23 cellular contexts compared by ENCODE assay signal in genomic region chr17:68482576-68483001, GRCh38.
"Had no signal": no experiment of that assay in that cellular context is flagged by ENCODE, and none has a peak within 500 bp of the region (broad histone marks: within the 10 kb centered on the region; RNA-seq: fewer than 3 reads in every experiment).

No MANE protein-coding gene starts in this region.

- H3K9me3 ChIP-seq: lower lobe of right lung, suprapubic skin, tibial artery, upper lobe of right lung had no signal

- ATAC-seq: activated CD8-positive, alpha-beta T cell treated with anti-CD3 and anti-CD28 coated beads for 36 hours; activated naive CD4-positive, alpha-beta T cell treated with anti-CD3 and anti-CD28 coated beads, Interleukin-2, amount 50 U/mL, for 72 hours; activated T-cell treated with anti-CD3 and anti-CD28 coated beads, Interleukin-2, amount 50 U/mL, for 4 hours; esophagus mucosa; left lobe of liver; lower lobe of right lung; natural killer cell treated with Interleukin-12 subunit alpha and Interleukin-12 subunit beta and Interleukin-15 and Interleukin-18, amount 100 ng/mL, for 72 hours; right cardiac atrium; stimulated activated naive B cell treated with anti-CD40 and anti-IgM and Interleukin-4, amounts not matched to agents 10 μg/mL and 1 μg/mL and 100 μg/mL, for 72 hours; upper lobe of right lung had no signal

- H3K9me3 Mint-ChIP-seq: activated T-cell treated with anti-CD3 and anti-CD28 coated beads, Interleukin-2, amount 50 U/mL, for 4 hours; immature natural killer cell; natural killer cell treated with Interleukin-12 subunit alpha and Interleukin-12 subunit beta and Interleukin-15 and Interleukin-18, amount 100 ng/mL, for 72 hours had no signal

- H3K36me3 ChIP-seq: lower lobe of right lung, suprapubic skin, tibial artery, upper lobe of right lung had no signal

- DNase-seq: activated CD4-positive, alpha-beta T cell treated with anti-CD3 and anti-CD28 coated beads, Interleukin-2, amount 50 U/mL, for 1 hour; activated CD8-positive, alpha-beta T cell treated with anti-CD3 and anti-CD28 coated beads for 36 hours; activated naive CD4-positive, alpha-beta T cell; activated T-cell treated with anti-CD3 and anti-CD28 coated beads, Interleukin-2, amount 50 U/mL, for 4 hours; anterior cingulate cortex; cortex of kidney; foreskin fibroblast; head of caudate nucleus; hippocampal formation; immature natural killer cell; lower lobe of right lung; mesenchymal stem cell; right cardiac atrium; stimulated activated CD4-positive, alpha-beta T cell treated with anti-CD3 and anti-CD28 coated beads, Interleukin-15, amount 100 ng/mL, for 24 hours; stimulated activated CD4-positive, alpha-beta T cell treated with anti-CD3 and anti-CD28 coated beads, Interleukin-2, amount 100 ng/mL, for 24 hours; stimulated activated naive B cell treated with anti-CD40 and anti-IgM and Interleukin-4, amounts not matched to agents 10 μg/mL and 1 μg/mL and 100 μg/mL, for 72 hours; tibial artery; upper lobe of right lung had no signal

- H3K4me1 ChIP-seq: lower lobe of right lung, suprapubic skin had no signal

- H3K4me3 ChIP-seq: lower lobe of right lung, suprapubic skin, tibial artery, upper lobe of right lung had no signal

- H3K36me3 Mint-ChIP-seq: immature natural killer cell had no signal

- H3K27ac Mint-ChIP-seq: activated CD8-positive, alpha-beta T cell treated with anti-CD3 and anti-CD28 coated beads for 36 hours; activated naive CD4-positive, alpha-beta T cell treated with anti-CD3 and anti-CD28 coated beads, Interleukin-2, amount 50 U/mL, for 72 hours; immature natural killer cell; natural killer cell treated with Interleukin-12 subunit alpha and Interleukin-12 subunit beta and Interleukin-15 and Interleukin-18, amount 100 ng/mL, for 72 hours; stimulated activated naive B cell treated with anti-CD40 and anti-IgM and Interleukin-4, amounts not matched to agents 10 μg/mL and 1 μg/mL and 100 μg/mL, for 72 hours had no signal

- H3K27ac ChIP-seq: lower lobe of right lung, suprapubic skin, tibial artery, upper lobe of right lung had no signal

- H3K27me3 ChIP-seq: suprapubic skin, upper lobe of right lung had no signal

- H3K4me3 Mint-ChIP-seq: activated CD8-positive, alpha-beta T cell treated with anti-CD3 and anti-CD28 coated beads for 36 hours; activated T-cell treated with anti-CD3 and anti-CD28 coated beads, Interleukin-2, amount 50 U/mL, for 4 hours; immature natural killer cell; natural killer cell treated with Interleukin-12 subunit alpha and Interleukin-12 subunit beta and Interleukin-15 and Interleukin-18, amount 100 ng/mL, for 72 hours; stimulated activated naive B cell treated with anti-CD40 and anti-IgM and Interleukin-4, amounts not matched to agents 10 μg/mL and 1 μg/mL and 100 μg/mL, for 72 hours had no signal
